2 cellular contexts compared by ENCODE assay signal in the genomic region with DNA sequence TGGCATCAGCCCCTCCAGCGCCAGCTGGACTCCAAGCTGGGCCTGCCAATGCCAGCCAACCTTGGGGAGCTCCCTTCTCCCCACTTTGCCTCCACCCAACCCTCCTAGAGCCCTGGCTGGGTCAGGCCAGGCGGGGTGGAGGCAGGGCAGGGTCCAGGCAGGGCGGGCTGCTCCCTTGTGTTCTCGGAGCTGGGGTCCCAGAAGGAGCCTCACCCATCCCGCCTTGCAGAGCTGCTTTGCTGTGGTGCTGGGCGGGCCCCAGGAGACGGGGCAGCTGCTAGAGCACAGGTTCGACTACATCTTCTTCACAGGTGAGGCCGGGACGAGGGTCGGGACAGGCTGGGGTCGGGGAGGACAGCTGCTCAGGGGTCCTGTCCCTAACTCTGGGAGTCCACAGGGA.
TF ChIP-seq lines count a peak whose summit lies in the region.

No MANE protein-coding gene starts in this region.

TF ChIP-seq in HCT116, 20 proteins besides CTCF, POLR2A, EP300 and RAD21:
- TF ChIP-seq, protein P1, sequence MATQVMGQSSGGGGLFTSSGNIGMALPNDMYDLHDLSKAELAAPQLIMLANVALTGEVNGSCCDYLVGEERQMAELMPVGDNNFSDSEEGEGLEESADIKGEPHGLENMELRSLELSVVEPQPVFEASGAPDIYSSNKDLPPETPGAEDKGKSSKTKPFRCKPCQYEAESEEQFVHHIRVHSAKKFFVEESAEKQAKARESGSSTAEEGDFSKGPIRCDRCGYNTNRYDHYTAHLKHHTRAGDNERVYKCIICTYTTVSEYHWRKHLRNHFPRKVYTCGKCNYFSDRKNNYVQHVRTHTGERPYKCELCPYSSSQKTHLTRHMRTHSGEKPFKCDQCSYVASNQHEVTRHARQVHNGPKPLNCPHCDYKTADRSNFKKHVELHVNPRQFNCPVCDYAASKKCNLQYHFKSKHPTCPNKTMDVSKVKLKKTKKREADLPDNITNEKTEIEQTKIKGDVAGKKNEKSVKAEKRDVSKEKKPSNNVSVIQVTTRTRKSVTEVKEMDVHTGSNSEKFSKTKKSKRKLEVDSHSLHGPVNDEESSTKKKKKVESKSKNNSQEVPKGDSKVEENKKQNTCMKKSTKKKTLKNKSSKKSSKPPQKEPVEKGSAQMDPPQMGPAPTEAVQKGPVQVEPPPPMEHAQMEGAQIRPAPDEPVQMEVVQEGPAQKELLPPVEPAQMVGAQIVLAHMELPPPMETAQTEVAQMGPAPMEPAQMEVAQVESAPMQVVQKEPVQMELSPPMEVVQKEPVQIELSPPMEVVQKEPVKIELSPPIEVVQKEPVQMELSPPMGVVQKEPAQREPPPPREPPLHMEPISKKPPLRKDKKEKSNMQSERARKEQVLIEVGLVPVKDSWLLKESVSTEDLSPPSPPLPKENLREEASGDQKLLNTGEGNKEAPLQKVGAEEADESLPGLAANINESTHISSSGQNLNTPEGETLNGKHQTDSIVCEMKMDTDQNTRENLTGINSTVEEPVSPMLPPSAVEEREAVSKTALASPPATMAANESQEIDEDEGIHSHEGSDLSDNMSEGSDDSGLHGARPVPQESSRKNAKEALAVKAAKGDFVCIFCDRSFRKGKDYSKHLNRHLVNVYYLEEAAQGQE (IDR thresholded peaks at IDR 0.05; ENCODE audit: low read depth), result no peak
- TF ChIP-seq SRF (IDR thresholded peaks at IDR 0.05; ENCODE audit: low read depth) (no peak), CBX3 (IDR thresholded peaks at IDR 0.05; ENCODE audit: low read depth) (no peak), CEBPB (IDR thresholded peaks at IDR 0.05; ENCODE audit: low read depth) (no peak), SIN3A (IDR thresholded peaks at IDR 0.05; ENCODE audit: low read depth) (no peak), FOSL1 (IDR thresholded peaks at IDR 0.05; ENCODE audit: low read depth) (no peak), EGR1 (IDR thresholded peaks at IDR 0.05; ENCODE audit: low read depth) (no peak), YY1 (IDR thresholded peaks at IDR 0.05; ENCODE audit: extremely low read depth, insufficient replicate concordance, low read depth, low read length) (no peak)
- TF ChIP-seq, protein P2, sequence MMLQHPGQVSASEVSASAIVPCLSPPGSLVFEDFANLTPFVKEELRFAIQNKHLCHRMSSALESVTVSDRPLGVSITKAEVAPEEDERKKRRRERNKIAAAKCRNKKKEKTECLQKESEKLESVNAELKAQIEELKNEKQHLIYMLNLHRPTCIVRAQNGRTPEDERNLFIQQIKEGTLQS (IDR thresholded peaks at IDR 0.05), result no peak

TF ChIP-seq in H1, 55 proteins besides CTCF, POLR2A, EP300 and RAD21:
- no peak for TF ChIP-seq CTBP2 (IDR thresholded peaks at IDR 0.05; ENCODE audit: borderline replicate concordance, insufficient read depth, insufficient read length, low read length)
- TF ChIP-seq KDM4A (IDR thresholded peaks at IDR 0.05; ENCODE audit: low read depth, low read length, severe bottlenecking), result no peak
- no peak for TF ChIP-seq ASH2L (IDR thresholded peaks at IDR 0.05; ENCODE audit: low read length)
- TF ChIP-seq RNF2 (IDR thresholded peaks at IDR 0.05; ENCODE audit: borderline replicate concordance, low read depth, low read length, missing control alignments, poor library complexity, severe bottlenecking), result no peak
TF ChIP-seq in H1: peak in this region for 0.
